Comparison of ENCODE assay signal across 8 cellular contexts in genomic region chr17:27296427-27296979, GRCh38. TPM values are rescaled to one million over a fixed set of nuclear protein-coding genes. Genes with fewer than 3 reads are reported as not detected.
DNase-seq lines count a peak whose midpoint lies in the region; ATAC-seq and TF ChIP-seq lines count a peak whose summit lies in the region.

No MANE protein-coding gene starts in this region.

- no peak for ATAC-seq in GM21423 (IDR thresholded peaks at IDR 0.05; ENCODE audit: unreplicated experiment)
- no peak for ATAC-seq in HG03565 (IDR thresholded peaks at IDR 0.05; ENCODE audit: unreplicated experiment)
- no peak for ATAC-seq in GM18519 (IDR thresholded peaks at IDR 0.05; ENCODE audit: low FRiP score, unreplicated experiment)

- peak overlapping the region; percentile 96 for H3K27ac Mint-ChIP-seq in MCF 10A (ENCODE audit: low read depth, unreplicated experiment)

- peak overlapping the region; percentile 73 for H3K4me2 ChIP-seq in Loucy (ENCODE audit: low read depth, low read length, poor library complexity, severe bottlenecking)

- H3K4me1 ChIP-seq in Loucy (ENCODE audit: insufficient read depth, low read length, poor library complexity, severe bottlenecking): peaks cover 53% of the 10 kb centered on the region

- no peaks in the 10 kb centered on the region for H3K27me3 Mint-ChIP-seq in MCF 10A (ENCODE audit: insufficient read depth, unreplicated experiment)

- intact Hi-C loops in MCF 10A (cut with micrococcal nuclease): no loop called here

- H3K4me3 Mint-ChIP-seq in MCF 10A (ENCODE audit: unreplicated experiment): peak overlapping the region; percentile 89

- H3F3A ChIP-seq in Loucy (ENCODE audit: low read depth): no peaks in the 10 kb centered on the region

- H3K4me3 ChIP-seq in Loucy (ENCODE audit: low read length, poor library complexity, severe bottlenecking): peak overlapping the region; percentile 98

- peaks cover 9% of the 10 kb centered on the region for H3K36me3 Mint-ChIP-seq in MCF 10A (ENCODE audit: insufficient read depth, unreplicated experiment)

- no peaks in the 10 kb centered on the region for H3K9me2 ChIP-seq in Loucy (replicated peaks; ENCODE audit: low read depth, low read length)

- H3K9ac ChIP-seq in Loucy (ENCODE audit: low read depth, low read length, poor library complexity, severe bottlenecking): peak overlapping the region; percentile 96

- peak; percentile 60 for DNase-seq in AG08396 (ENCODE audit: low spot score)
- DNase-seq in MCF 10A (ENCODE audit: unreplicated experiment): peak; percentile 75
- DNase-seq in myocyte (ENCODE audit: low read depth): peak; percentile 17
- DNase-seq in stimulated activated CD8-positive, alpha-beta memory T cell treated with anti-CD3 and anti-CD28 coated beads, Interleukin-4, amount 100 ng/mL, for 48 hours: no peak

- no peaks in the 10 kb centered on the region for H3K9me3 Mint-ChIP-seq in MCF 10A (ENCODE audit: unreplicated experiment)

- H2AFZ ChIP-seq in Loucy (ENCODE audit: low read length): no peak overlapping the region

- H3K79me2 ChIP-seq in Loucy (ENCODE audit: insufficient read depth, low read length): peaks cover 76% of the 10 kb centered on the region

- POLR2A ChIA-PET in MCF 10A (lab: Yijun Ruan, JAX): interaction anchor here (0.7 to 4.5 kb wide), 13 partner anchors 14 to 303 kb away, joined by 3 to 90 read pairs (median 6); no protein-coding TSS in a partner anchor

- H4K20me1 ChIP-seq in Loucy (ENCODE audit: insufficient read depth, low read length, poor library complexity, severe bottlenecking): peaks cover 71% of the 10 kb centered on the region

- no peaks in the 10 kb centered on the region for H3K36me3 ChIP-seq in Loucy (ENCODE audit: insufficient read depth, low read length)

- H3K9me3 ChIP-seq in Loucy (ENCODE audit: insufficient read depth, low read depth, low read length): no peaks in the 10 kb centered on the region

- H3K27me3 ChIP-seq in Loucy (ENCODE audit: insufficient read depth, low read length, poor library complexity, severe bottlenecking): no peaks in the 10 kb centered on the region

- TF ChIP-seq CTCF in Loucy (conservative IDR thresholded peaks at IDR 0.05; ENCODE audit: low read length) (no peak), MCF 10A (IDR thresholded peaks at IDR 0.05; ENCODE audit: unreplicated experiment) (no peak)

- CTCF ChIA-PET in MCF 10A (lab: Yijun Ruan, JAX): interaction anchor here (0.6 to 2.2 kb wide), 10 partner anchors 23 to 306 kb away, joined by 3 to 7 read pairs (median 6); no protein-coding TSS in a partner anchor

- BruUV-seq in MCF 10A (replicated peaks; lab: Mats Ljungman, UMichigan): no TSS peak

- H3K4me1 Mint-ChIP-seq in MCF 10A (ENCODE audit: insufficient read depth, unreplicated experiment): peaks cover 19% of the 10 kb centered on the region

RNA-seq across cellular contexts. Expression of gene WSB1, which starts 2.6 kb away (rescaled TPM):
- total RNA-seq in MCF 10A (2022) (93.1 and 145 TPM in 2 replicates), myocyte (128 and 134 TPM in 2 replicates)
- 85.8 TPM for polyA plus RNA-seq in myocyte (2012)
